Comparison of ENCODE assay signal across 18 cellular contexts in the genomic region with DNA sequence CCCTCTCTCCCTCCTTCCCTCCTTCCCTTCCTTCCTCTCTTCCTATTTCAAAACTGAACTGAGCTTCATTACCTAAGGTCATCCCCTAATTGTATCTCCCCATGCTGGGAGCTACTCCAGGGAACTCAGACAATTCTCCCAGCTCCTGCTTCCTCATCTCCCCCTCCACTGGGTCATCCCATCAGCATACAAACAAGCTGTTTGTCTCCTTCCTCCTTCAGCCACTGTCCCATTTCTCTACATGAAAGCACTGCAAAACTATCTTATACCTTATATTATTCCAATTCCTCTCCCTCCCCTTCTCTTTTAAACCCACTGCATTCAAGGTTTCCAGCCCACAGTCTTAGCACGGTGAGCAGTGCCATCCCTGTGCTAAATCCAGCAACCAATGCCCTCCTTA.
DNase-seq lines count a peak whose midpoint lies in the region; ATAC-seq and TF ChIP-seq lines count a peak whose summit lies in the region.
"Had no signal": no experiment of that assay in that cellular context is flagged by ENCODE, and none has a peak within 500 bp of the region (broad histone marks: within the 10 kb centered on the region; RNA-seq: fewer than 3 reads in every experiment).

No MANE protein-coding gene starts in this region.

- peaks cover 4% of the 10 kb centered on the region for H3K27me3 Mint-ChIP-seq in GM23338 (ENCODE audit: insufficient read depth, low read depth, poor library complexity)

- H3K36me3 Mint-ChIP-seq in GM23338 (ENCODE audit: low read depth), result peaks cover 9% of the 10 kb centered on the region
- H3K36me3 Mint-ChIP-seq: CD4-positive, CD25-positive, alpha-beta regulatory T cell; CD8-positive, alpha-beta T cell had no signal

- H3K27ac Mint-ChIP-seq in GM23338, result no peak overlapping the region
- H3K27ac Mint-ChIP-seq: B cell; CD4-positive, CD25-positive, alpha-beta regulatory T cell; CD8-positive, alpha-beta T cell had no signal

- no peak overlapping the region for H2BK120ac ChIP-seq in trophoblast cell (ENCODE audit: insufficient read depth, low read length, poor library complexity)

- no peaks in the 10 kb centered on the region for H4K20me1 ChIP-seq in GM23338 (replicated peaks; ENCODE audit: insufficient read depth)
- H4K20me1 ChIP-seq: BLaER1 had no signal

- WGBS in right cardiac atrium, result 88% methylated on average over 1 of the region's 1 CpG
- 88% methylated on average over 1 of the region's 1 CpG for WGBS in esophagus muscularis mucosa
- WGBS in trophoblast cell (ENCODE audit: extremely low coverage, insufficient coverage, insufficient read length), result no CpG with 5 or more reads among the region's 1 CpG

- ATAC-seq in Right ventricle myocardium inferior (peak; percentile 31), right cardiac atrium (no peak), GM23338 (no peak)
- ATAC-seq: CD8-positive, alpha-beta T cell had no signal

- no peak overlapping the region for H2BK5ac ChIP-seq in trophoblast cell (ENCODE audit: low read depth, low read length, poor library complexity)

- peaks cover 18% of the 10 kb centered on the region for H3K9me3 Mint-ChIP-seq in GM23338

- H3K4me3 ChIP-seq in right cardiac atrium (ENCODE audit: low read length) (no peak overlapping the region), GM23338 (no peak overlapping the region), esophagus muscularis mucosa (no peak overlapping the region), trophoblast cell (ENCODE audit: low read depth, low read length) (no peak overlapping the region)
- H3K4me3 ChIP-seq: BLaER1 had no signal

- no peak overlapping the region for H4K8ac ChIP-seq in trophoblast cell (ENCODE audit: low read depth, low read length)

- H3K18ac ChIP-seq in trophoblast cell (ENCODE audit: low read length), result no peak overlapping the region

- H3K4me3 Mint-ChIP-seq in GM23338, result no peak overlapping the region
- H3K4me3 Mint-ChIP-seq: B cell; CD4-positive, CD25-positive, alpha-beta regulatory T cell; CD8-positive, alpha-beta T cell had no signal

- H3K27ac ChIP-seq in right cardiac atrium (ENCODE audit: low read length) (no peak overlapping the region), GM23338 (ENCODE audit: low read depth) (no peak overlapping the region), esophagus muscularis mucosa (replicated peaks in 1 of 4) (no peak overlapping the region), trophoblast cell (ENCODE audit: low read depth, low read length) (no peak overlapping the region)
- H3K27ac ChIP-seq: 22Rv1, BLaER1, C4-2B had no signal

- no peak overlapping the region for H3K14ac ChIP-seq in trophoblast cell (ENCODE audit: low read length)

- DNase-seq in Right ventricle myocardium inferior (ENCODE audit: missing footprints) (no peak), right cardiac atrium (no peak), GM23338 (ENCODE audit: low spot score) (no peak), esophagus muscularis mucosa (ENCODE audit: extremely low spot score) (peak; percentile 62), trophoblast cell (no peak), RKO (ENCODE audit: low spot score) (no peak), HK-2 (ENCODE audit: unreplicated experiment) (no peak)
- DNase-seq: Caco-2; CD4-positive, CD25-positive, alpha-beta regulatory T cell; CD8-positive, alpha-beta T cell; DMS153; DND-41; H7; HCEC 1CT had no signal

- H3K9me3 ChIP-seq in right cardiac atrium (ENCODE audit: control insufficient read depth, low read length) (no peaks in the 10 kb centered on the region), esophagus muscularis mucosa (peaks cover 0 to 5% (median 0%) of the 10 kb centered on the region in 4 donors), trophoblast cell (ENCODE audit: insufficient read depth, low read depth, low read length) (peaks cover 6% of the 10 kb centered on the region)
- H3K9me3 ChIP-seq: Caco-2 had no signal

- no peak overlapping the region for H2BK12ac ChIP-seq in trophoblast cell (ENCODE audit: low read length)

- H3K9ac ChIP-seq in trophoblast cell (ENCODE audit: low read length), result no peak overlapping the region
- H3K9ac ChIP-seq: BLaER1 had no signal

- H3K4me1 ChIP-seq in right cardiac atrium (ENCODE audit: control insufficient read depth, insufficient read depth, low read length), result no peaks in the 10 kb centered on the region
- no peaks in the 10 kb centered on the region for H3K4me1 ChIP-seq in GM23338 (ENCODE audit: insufficient read depth)
- H3K4me1 ChIP-seq in esophagus muscularis mucosa, result no peaks in the 10 kb centered on the region
- no peaks in the 10 kb centered on the region for H3K4me1 ChIP-seq in trophoblast cell (ENCODE audit: control insufficient read depth in 1 of 2, insufficient read depth in 2 of 2, low read length in 2 of 2)
- H3K4me1 ChIP-seq: BLaER1, Caco-2 had no signal

- TF ChIP-seq EP300 in esophagus muscularis mucosa (IDR thresholded peaks at IDR 0.05), result no peak

- H4K91ac ChIP-seq in trophoblast cell (ENCODE audit: low read depth, low read length), result no peak overlapping the region

- no peaks in the 10 kb centered on the region for H3K79me2 ChIP-seq in GM23338 (replicated peaks; ENCODE audit: insufficient read depth)
- no peaks in the 10 kb centered on the region for H3K79me2 ChIP-seq in trophoblast cell (ENCODE audit: control insufficient read depth, insufficient read depth, low read length, poor library complexity)

- H3K4me2 ChIP-seq in GM23338 (no peak overlapping the region), trophoblast cell (ENCODE audit: low read length) (no peak overlapping the region)
- H3K4me2 ChIP-seq: BLaER1 had no signal

- no peaks in the 10 kb centered on the region for H3K9me2 ChIP-seq in GM23338 (ENCODE audit: insufficient read depth)

- TF ChIP-seq CTCF in GM23338 (conservative IDR thresholded peaks at IDR 0.05; ENCODE audit: low read depth in 2 of 2) (no peak), esophagus muscularis mucosa (IDR thresholded peaks at IDR 0.05) (no peak)

- 0 out of 2 replicates have a peak overlapping the region, but pooled peaks have one; percentile 72 for H2AFZ ChIP-seq in GM23338
- H2AFZ ChIP-seq in trophoblast cell (ENCODE audit: insufficient read depth, low read length, poor library complexity), result no peak overlapping the region

- H4K12ac ChIP-seq in trophoblast cell (ENCODE audit: low read depth, low read length), result no peak overlapping the region

- no peaks in the 10 kb centered on the region for H3F3A ChIP-seq in GM23338 (replicated peaks; ENCODE audit: low read depth)

- no peak overlapping the region for H3K4ac ChIP-seq in trophoblast cell (ENCODE audit: low read depth, low read length)

- no peak for TF ChIP-seq POLR2A in esophagus muscularis mucosa (IDR thresholded peaks at IDR 0.05; ENCODE audit: low read depth)

- peaks cover 3% of the 10 kb centered on the region; the same call in 2 of the 3 replicates for H3K4me1 Mint-ChIP-seq in GM23338
- H3K4me1 Mint-ChIP-seq: B cell; CD4-positive, CD25-positive, alpha-beta regulatory T cell had no signal

- peak overlapping the region; percentile 47 for H3K23ac ChIP-seq in trophoblast cell (ENCODE audit: low read length)

- H3K27me3 ChIP-seq in right cardiac atrium (ENCODE audit: control insufficient read depth, insufficient read depth), result no peaks in the 10 kb centered on the region
- H3K27me3 ChIP-seq in GM23338 (ENCODE audit: insufficient read depth), result no peaks in the 10 kb centered on the region
- no peaks in the 10 kb centered on the region for H3K27me3 ChIP-seq in esophagus muscularis mucosa
- H3K27me3 ChIP-seq in trophoblast cell (ENCODE audit: insufficient read depth, low read length), result no peaks in the 10 kb centered on the region
- H3K27me3 ChIP-seq: BLaER1 had no signal

- peaks cover 5% of the 10 kb centered on the region for H3K36me3 ChIP-seq in GM23338 (ENCODE audit: insufficient read depth)
- H3K36me3 ChIP-seq in esophagus muscularis mucosa, result no peaks in the 10 kb centered on the region
- H3K36me3 ChIP-seq in trophoblast cell (ENCODE audit: control insufficient read depth in 1 of 2, insufficient read depth in 2 of 2, low read length in 2 of 2), result no peaks in the 10 kb centered on the region
- H3K36me3 ChIP-seq: BLaER1 had no signal

- no peak overlapping the region for H2AK5ac ChIP-seq in trophoblast cell (ENCODE audit: low read length)

- intact Hi-C loops in Right ventricle myocardium inferior (cut with DNase I), result loop anchor here (10.0 kb wide), 1 partner anchor 55 kb away; no protein-coding TSS in a partner anchor
- intact Hi-C loops in right cardiac atrium (cut with DNase I), result no loop called here
- intact Hi-C loops in esophagus muscularis mucosa (cut with DNase I), result no loop called here

- H3K79me1 ChIP-seq in trophoblast cell (ENCODE audit: low read length), result no peaks in the 10 kb centered on the region

TF ChIP-seq in GM23338, 12 proteins besides CTCF, POLR2A, EP300 and RAD21 (continues in another document):
- TF ChIP-seq, protein P1, sequence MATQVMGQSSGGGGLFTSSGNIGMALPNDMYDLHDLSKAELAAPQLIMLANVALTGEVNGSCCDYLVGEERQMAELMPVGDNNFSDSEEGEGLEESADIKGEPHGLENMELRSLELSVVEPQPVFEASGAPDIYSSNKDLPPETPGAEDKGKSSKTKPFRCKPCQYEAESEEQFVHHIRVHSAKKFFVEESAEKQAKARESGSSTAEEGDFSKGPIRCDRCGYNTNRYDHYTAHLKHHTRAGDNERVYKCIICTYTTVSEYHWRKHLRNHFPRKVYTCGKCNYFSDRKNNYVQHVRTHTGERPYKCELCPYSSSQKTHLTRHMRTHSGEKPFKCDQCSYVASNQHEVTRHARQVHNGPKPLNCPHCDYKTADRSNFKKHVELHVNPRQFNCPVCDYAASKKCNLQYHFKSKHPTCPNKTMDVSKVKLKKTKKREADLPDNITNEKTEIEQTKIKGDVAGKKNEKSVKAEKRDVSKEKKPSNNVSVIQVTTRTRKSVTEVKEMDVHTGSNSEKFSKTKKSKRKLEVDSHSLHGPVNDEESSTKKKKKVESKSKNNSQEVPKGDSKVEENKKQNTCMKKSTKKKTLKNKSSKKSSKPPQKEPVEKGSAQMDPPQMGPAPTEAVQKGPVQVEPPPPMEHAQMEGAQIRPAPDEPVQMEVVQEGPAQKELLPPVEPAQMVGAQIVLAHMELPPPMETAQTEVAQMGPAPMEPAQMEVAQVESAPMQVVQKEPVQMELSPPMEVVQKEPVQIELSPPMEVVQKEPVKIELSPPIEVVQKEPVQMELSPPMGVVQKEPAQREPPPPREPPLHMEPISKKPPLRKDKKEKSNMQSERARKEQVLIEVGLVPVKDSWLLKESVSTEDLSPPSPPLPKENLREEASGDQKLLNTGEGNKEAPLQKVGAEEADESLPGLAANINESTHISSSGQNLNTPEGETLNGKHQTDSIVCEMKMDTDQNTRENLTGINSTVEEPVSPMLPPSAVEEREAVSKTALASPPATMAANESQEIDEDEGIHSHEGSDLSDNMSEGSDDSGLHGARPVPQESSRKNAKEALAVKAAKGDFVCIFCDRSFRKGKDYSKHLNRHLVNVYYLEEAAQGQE (IDR thresholded peaks at IDR 0.05; ENCODE audit: unreplicated experiment), result no peak
- no peak for TF ChIP-seq EZH2 (IDR thresholded peaks at IDR 0.05; ENCODE audit: low read depth, unreplicated experiment)
